Comparison of ENCODE assay signal across 8 cellular contexts in the genomic region with DNA sequence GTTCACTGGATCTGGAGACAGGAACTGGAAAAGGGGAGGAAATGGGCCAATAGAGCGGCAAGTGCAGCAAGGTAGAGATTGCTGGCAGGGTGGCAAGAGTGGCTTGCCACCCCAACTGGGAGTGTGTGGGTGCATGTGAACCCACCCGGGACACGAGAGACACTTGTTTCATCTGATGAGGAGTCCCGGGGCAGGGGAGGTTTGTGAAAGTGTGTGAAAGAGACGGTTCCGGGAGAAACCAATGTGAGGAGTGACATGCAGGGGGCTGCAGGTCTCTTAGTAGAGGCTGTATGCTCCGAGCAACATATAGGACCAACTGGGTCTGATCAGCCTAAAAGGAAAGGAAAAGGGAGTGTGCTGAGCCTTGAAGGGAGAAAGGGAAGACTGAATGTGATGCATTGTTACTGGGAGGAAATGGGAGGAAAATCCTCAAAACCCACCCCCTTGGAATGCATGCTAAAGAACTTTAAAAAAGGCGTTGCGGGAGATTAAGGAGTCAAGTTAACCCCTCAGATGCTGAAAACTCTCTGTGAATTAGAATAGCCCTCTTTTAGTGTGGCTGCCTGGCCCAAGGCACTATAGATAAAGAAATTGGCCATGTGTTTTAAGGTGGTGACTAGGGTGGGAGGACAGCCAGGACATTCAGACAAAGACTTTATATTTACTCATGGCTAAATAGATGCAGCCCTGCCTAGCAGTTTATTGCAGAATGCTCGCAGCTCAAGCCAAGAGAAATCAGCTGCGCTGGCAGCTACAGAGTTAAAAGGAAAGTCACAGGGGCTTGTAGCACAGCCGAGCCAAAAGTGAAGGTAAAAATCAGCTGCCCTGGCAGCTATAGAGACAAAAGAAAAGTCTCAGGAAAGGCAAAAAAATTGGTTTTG. TPM values are rescaled to one million over a fixed set of nuclear protein-coding genes. Genes with fewer than 3 reads are reported as not detected.
DNase-seq lines count a peak whose midpoint lies in the region; ATAC-seq, FAIRE-seq and TF ChIP-seq lines count a peak whose summit lies in the region.

No MANE protein-coding gene starts in this region.

- no peak for ATAC-seq in HG03159 (IDR thresholded peaks at IDR 0.05; ENCODE audit: unreplicated experiment)

- peak overlapping the region; percentile 97 for H2AFZ ChIP-seq in neuron (ENCODE audit: low read depth, low read length)

- H3K36me3 ChIP-seq in neuron (ENCODE audit: insufficient read depth, low read length): no peaks in the 10 kb centered on the region

- peak overlapping the region; percentile 31 for H3K4me3 ChIP-seq in Jurkat, Clone E6-1 (ENCODE audit: low read length)
- H3K4me3 ChIP-seq in epithelial cell of esophagus (ENCODE audit: low read length) (peak overlapping the region; percentile 12), neuron (ENCODE audit: low read length) (peak overlapping the region; percentile 57)

- peaks cover 2% of the 10 kb centered on the region for H3K9me3 ChIP-seq in neuron (ENCODE audit: low read length)

- peaks cover 9% of the 10 kb centered on the region for H3K4me1 ChIP-seq in neuron (ENCODE audit: insufficient read depth, low read length)

- no peak for TF ChIP-seq CTCF in epithelial cell of esophagus (IDR thresholded peaks at IDR 0.05; ENCODE audit: insufficient read depth, low read depth, low read length, missing control alignments)

- DNase-seq in GM18507 (ENCODE audit: extremely low spot score, insufficient read length, low read depth) (no peak), epithelial cell of esophagus (ENCODE audit: low read depth) (no peak), NCI-H526 (lab: John Stamatoyannopoulos, UW) (no peak), mesenteric fat pad (ENCODE audit: low spot score) (no peak)
- no peak for DNase-seq in Jurkat, Clone E6-1 (ENCODE audit: low read depth, low spot score)
- no peak for DNase-seq in stimulated activated CD8-positive, alpha-beta memory T cell treated with anti-CD3 and anti-CD28 coated beads, Interleukin-4, amount 100 ng/mL, for 48 hours

- FAIRE-seq in GM18507 (lab: Jason Lieb, UNC): peak; percentile 67

- no peaks in the 10 kb centered on the region for H3K27me3 ChIP-seq in neuron (ENCODE audit: insufficient read depth, low read length)

RNA-seq across cellular contexts. Expression of a gene that starts 9.1 kb away (rescaled TPM):
- not detected for polyA plus RNA-seq in Jurkat, Clone E6-1 (2012; ENCODE audit: insufficient read depth, insufficient read length)
- not detected for total RNA-seq in mesenteric fat pad

RNA-seq across cellular contexts. Expression of a gene that starts 29.8 kb away (rescaled TPM):
- not detected for polyA plus RNA-seq in Jurkat, Clone E6-1 (2012; ENCODE audit: insufficient read depth, insufficient read length)
- total RNA-seq in mesenteric fat pad: 6.0 TPM
